8 cellular contexts compared by ENCODE assay signal in the genomic region with DNA sequence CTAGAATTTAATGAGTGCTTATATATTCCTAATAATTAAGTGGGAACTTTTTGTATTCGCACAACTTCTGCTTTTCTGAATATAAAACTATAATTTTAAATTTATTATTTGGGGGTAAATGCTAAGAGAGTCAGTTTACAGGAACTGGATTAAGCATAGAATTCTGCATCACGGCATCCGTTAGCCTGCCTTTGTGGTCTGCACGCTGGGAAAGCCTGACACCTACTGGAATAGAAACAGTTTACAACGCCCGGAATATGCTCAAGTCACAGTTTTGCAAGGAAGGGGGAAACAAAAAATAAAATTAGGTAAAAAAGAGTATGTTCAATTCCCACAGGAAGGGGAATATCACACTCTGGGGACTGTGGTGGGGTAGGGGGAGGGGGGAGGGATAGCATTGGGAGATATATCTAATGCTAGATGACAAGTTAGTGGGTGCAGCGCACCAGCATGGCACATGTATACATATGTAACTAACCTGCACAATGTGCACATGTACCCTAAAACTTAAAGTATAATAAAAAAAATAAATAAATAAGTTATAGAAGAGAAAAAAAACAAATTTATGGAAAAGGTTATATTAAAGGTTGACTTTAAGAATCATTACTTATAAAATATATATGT. TPM values are rescaled to one million over a fixed set of nuclear protein-coding genes. Genes with fewer than 3 reads are reported as not detected.
A peak's percentile ranks its signal among the peaks of the same experiment; 100 is the strongest.
DNase-seq lines count a peak whose midpoint lies in the region; ATAC-seq and TF ChIP-seq lines count a peak whose summit lies in the region.
"Not testable (repeated sequence)": the region's sequence is repeated elsewhere in the genome, so short reads cannot be mapped to it uniquely, and the experiment has no call there.

No MANE protein-coding gene starts in this region.

- ATAC-seq in CD8-positive, alpha-beta T cell = peak; percentile 76
- ATAC-seq in GM19463 (IDR thresholded peaks at IDR 0.05; ENCODE audit: unreplicated experiment) = peak; percentile 66
- ATAC-seq in HG03439 (IDR thresholded peaks at IDR 0.05; ENCODE audit: unreplicated experiment) = peak; percentile 71

- H3K27ac ChIP-seq in CD8-positive, alpha-beta T cell (ENCODE audit: low read depth, low read length) = not testable (repeated sequence)

- not testable (repeated sequence) for H3K36me3 ChIP-seq in CD8-positive, alpha-beta T cell (ENCODE audit: insufficient read depth, low read length)

- H3K4me1 ChIP-seq in CD8-positive, alpha-beta T cell (ENCODE audit: insufficient read depth, low read length) = not testable (repeated sequence)

- not testable (repeated sequence) for H3K9me3 Mint-ChIP-seq in CD8-positive, alpha-beta T cell; immature natural killer cell

- not testable (repeated sequence) for H3K4me3 Mint-ChIP-seq in CD8-positive, alpha-beta T cell; immature natural killer cell

- H3K27ac Mint-ChIP-seq in CD8-positive, alpha-beta T cell; immature natural killer cell: not testable (repeated sequence)

- not testable (repeated sequence) for H3K27me3 Mint-ChIP-seq in CD8-positive, alpha-beta T cell (ENCODE audit: low read depth); immature natural killer cell (ENCODE audit: low read depth in 3 of 3)

- not testable (repeated sequence) for H3K4me3 ChIP-seq in CD8-positive, alpha-beta T cell (ENCODE audit: low read depth, low read length); cardiac fibroblast (replicated peaks in 1 of 2; ENCODE audit: low read depth in 2 of 2, low read length in 2 of 2)

- H3K4me1 Mint-ChIP-seq in CD8-positive, alpha-beta T cell (ENCODE audit: low read depth); immature natural killer cell: not testable (repeated sequence)

- peak; percentile 68 for TF ChIP-seq CTCF in CD8-positive, alpha-beta T cell (IDR thresholded peaks at IDR 0.05)
- peak; percentile 81 for TF ChIP-seq CTCF in cardiac fibroblast (IDR thresholded peaks at IDR 0.05; ENCODE audit: low read depth, low read length)

- H3K36me3 Mint-ChIP-seq in CD8-positive, alpha-beta T cell; immature natural killer cell: not testable (repeated sequence)

- POLR2A ChIA-PET in CD8-positive, alpha-beta T cell (lab: Charles Lee) = not testable (repeated sequence)

- not testable (repeated sequence) for H3K9me3 ChIP-seq in CD8-positive, alpha-beta T cell (ENCODE audit: low read length)

- CTCF ChIA-PET in CD8-positive, alpha-beta T cell (lab: Charles Lee) = interaction anchor here (1.7 kb wide), 1 partner anchor 676 kb away, joined by 8 read pairs; no protein-coding TSS in a partner anchor

- peak in 6 of 7 experiments; percentile 23 to 64 (median 44) for DNase-seq in CD8-positive, alpha-beta T cell
- DNase-seq in NCI-H446 (lab: John Stamatoyannopoulos, UW) = peak; percentile 19 to 81
- DNase-seq in activated CD4-positive, CD25-positive, alpha-beta regulatory T cell (lab: John Stamatoyannopoulos, UW) = peak in 3 of 4 experiments; percentile 7 to 23 (median 21)
- DNase-seq in cardiac fibroblast (ENCODE audit: low read depth in 2 of 2) = peak; percentile 65 to 69
- DNase-seq in immature natural killer cell = peak; percentile 33 to 40 (median 33)
- peak; percentile 15 to 38 (median 24) for DNase-seq in stimulated activated CD4-positive, alpha-beta T cell treated with anti-CD3 and anti-CD28 coated beads, Interleukin-12 subunit alpha, Interleukin-12 subunit beta, amount 100 ng/mL, for 48 hours (ENCODE audit: low read depth in 2 of 3, low spot score in 1 of 3)

- intact Hi-C loops in CD8-positive, alpha-beta T cell (cut with DNase I, micrococcal nuclease) = loop anchor here (1.0 to 10.0 kb wide), 10 partner anchors 244 to 1087 kb away; no protein-coding TSS in a partner anchor

- H3K27me3 ChIP-seq in CD8-positive, alpha-beta T cell (ENCODE audit: insufficient read depth, low read length) = not testable (repeated sequence)

RNA-seq across cellular contexts. Expression of a gene that starts 7.3 kb away (rescaled TPM):
- total RNA-seq in CD8-positive, alpha-beta T cell = not detected
- polyA plus RNA-seq in immature natural killer cell = 1 to 10 TPM in 2 of 3 donors, not detected in 1; 2.5 to 3.5 TPM
